ENCODE assay signal across 8 cellular contexts in the genomic region with DNA sequence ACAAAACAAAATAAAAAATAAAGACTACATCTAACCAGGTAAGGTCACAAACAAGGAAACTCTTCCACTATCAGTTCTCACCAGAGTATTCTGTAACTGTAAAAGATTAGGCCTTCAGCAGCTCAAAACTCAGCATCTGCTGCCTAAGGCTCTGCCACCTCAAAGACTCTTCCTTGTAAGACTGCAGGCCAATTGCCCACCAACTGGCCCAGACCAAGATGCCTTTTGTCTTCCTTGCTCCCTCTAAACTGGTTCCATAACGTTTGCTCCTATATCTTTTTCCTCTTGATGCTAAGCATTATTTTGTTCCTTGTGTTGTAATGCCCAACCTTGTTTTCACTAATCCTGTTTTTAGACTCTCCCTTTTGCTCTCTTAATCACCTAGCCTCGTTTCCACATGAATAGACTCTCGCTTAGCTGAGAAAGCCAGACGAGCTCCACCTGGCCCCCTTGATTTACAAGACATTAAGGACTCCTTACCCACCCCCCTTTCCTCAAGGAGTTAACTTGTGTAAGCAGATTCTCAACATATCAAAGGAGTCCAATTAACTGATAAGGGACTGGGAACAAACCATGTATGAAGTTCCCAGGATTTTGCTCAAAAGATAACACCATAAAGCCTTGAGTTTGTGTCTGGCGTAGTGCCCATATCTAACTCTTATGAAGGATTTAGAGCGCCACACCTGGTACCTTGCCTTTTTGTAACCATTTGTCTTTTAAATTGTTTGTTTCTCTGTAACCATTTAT. TPM values are rescaled to one million over a fixed set of nuclear protein-coding genes. Genes with fewer than 3 reads are reported as not detected.
DNase-seq lines count a peak whose midpoint lies in the region; ATAC-seq and TF ChIP-seq lines count a peak whose summit lies in the region.
"Had no signal": no experiment of that assay in that cellular context is flagged by ENCODE, and none has a peak within 500 bp of the region (broad histone marks: within the 10 kb centered on the region; RNA-seq: fewer than 3 reads in every experiment).

No MANE protein-coding gene starts in this region.

- peaks cover 54% of the 10 kb centered on the region for H3K36me3 Mint-ChIP-seq in T-cell

- CTCF ChIA-PET in T-cell (lab: Charles Lee), result no interaction called here
- CTCF ChIA-PET in RWPE1 (lab: Yijun Ruan, JAX), result interaction anchor here (0.6 to 1.0 kb wide), 3 partner anchors 9 to 299 kb away, joined by 3 read pairs; no protein-coding TSS in a partner anchor

- H3K27me3 ChIP-seq in HAP-1 (ENCODE audit: low read depth), result no peaks in the 10 kb centered on the region

- H3K27ac ChIP-seq in RWPE1, result no peak overlapping the region

- no peaks in the 10 kb centered on the region for H3K27me3 Mint-ChIP-seq in T-cell

- TF ChIP-seq CTCF in fibroblast of villous mesenchyme (IDR thresholded peaks at IDR 0.05; ENCODE audit: insufficient read depth, low read depth, low read length), result no peak
- no peak for TF ChIP-seq CTCF in retinal pigment epithelial cell (conservative IDR thresholded peaks at IDR 0.05; ENCODE audit: low read depth, low read length)
- no peak for TF ChIP-seq CTCF in RWPE1 (conservative IDR thresholded peaks at IDR 0.05; ENCODE audit: low read depth)

- H3K9me3 Mint-ChIP-seq in T-cell, result peaks cover 14 to 28% (median 26%) of the 10 kb centered on the region in 3 donors

- POLR2A ChIA-PET in T-cell (lab: Charles Lee), result no interaction called here
- POLR2A ChIA-PET in RWPE1 (lab: Yijun Ruan, JAX; ENCODE audit: low non-redundant PET), result no interaction called here

- ATAC-seq in T-cell (replicated peaks in 1 of 4), result no peak

- peaks cover 16% of the 10 kb centered on the region for H3K4me1 ChIP-seq in HAP-1

- H3K4me3 ChIP-seq in HAP-1, result no peak overlapping the region
- H3K4me3 ChIP-seq in fibroblast of villous mesenchyme (ENCODE audit: low read depth, low read length), result no peak overlapping the region
- peak overlapping the region; percentile 91 for H3K4me3 ChIP-seq in retinal pigment epithelial cell (ENCODE audit: low read length)

- H3K4me3 Mint-ChIP-seq in T-cell, result peak overlapping the region; percentile 82 to 94 (median 89)

- H3K9me3 ChIP-seq in HAP-1, result no peaks in the 10 kb centered on the region; the same call in 1 of the 2 replicates

- 0 out of 2 replicates have a peak, but pooled peaks cover 3% of the 10 kb centered on the region for H3K36me3 ChIP-seq in HAP-1 (replicated peaks)

- H3K27ac Mint-ChIP-seq in T-cell, result no peak overlapping the region

- peaks cover 20 to 29% (median 28%) of the 10 kb centered on the region in 3 donors for H3K4me1 Mint-ChIP-seq in T-cell

- in situ Hi-C loops in HAP-1 (cut with MboI; ENCODE audit: low sequenced_read_pairs), result no loop called here

- DNase-seq in HAP-1 (ENCODE audit: low spot score in 2 of 2) (peak; percentile 79 to 98), T-cell (no peak), fibroblast of villous mesenchyme (ENCODE audit: low read depth) (peak; percentile 76), retinal pigment epithelial cell (ENCODE audit: low read depth) (peak; percentile 79), HPDE6-E6E7 (ENCODE audit: extremely low spot score) (no peak), RWPE1 (ENCODE audit: low spot score) (no peak), glomerular visceral epithelial cell (ENCODE audit: extremely low spot score) (no peak)
- DNase-seq: NCI-H446 treated with DMSO at 0.1 percent for 48 hours had no signal

RNA-seq across cellular contexts. Expression of a gene that starts 1.5 kb away (rescaled TPM):
- total RNA-seq in T-cell (10 to 100 TPM; 22.1 to 38.8 (median 36.2) TPM), fibroblast of villous mesenchyme (7.8 and 9.3 TPM in 2 replicates)

RNA-seq across cellular contexts. Expression of a gene that starts 29.0 kb away (rescaled TPM):
- total RNA-seq in T-cell (10 to 100 TPM; 23.6 to 39.7 (median 36.6) TPM), fibroblast of villous mesenchyme (12.2 and 19.4 TPM in 2 replicates)

RNA-seq across cellular contexts. Expression of a gene that starts 37.7 kb away (rescaled TPM):
- total RNA-seq in T-cell (10 to 100 TPM; 56.6 to 60.5 (median 56.8) TPM), fibroblast of villous mesenchyme (22.2 and 29.8 TPM in 2 replicates)

RNA-seq across cellular contexts. Expression of a gene that starts 47.8 kb away (rescaled TPM):
- total RNA-seq in T-cell (1 to 10 TPM; 2.3 to 9.0 (median 6.3) TPM), fibroblast of villous mesenchyme (3.5 and 5.2 TPM in 2 replicates)

RNA-seq across cellular contexts. Expression of a gene that starts 57.3 kb away (rescaled TPM):
- total RNA-seq in T-cell, result 10 to 100 TPM; 16.5 to 27.7 (median 22.8) TPM
- 25.1 and 28.1 TPM in 2 replicates for total RNA-seq in fibroblast of villous mesenchyme

Comparison
In these comparisons a context has a peak if more than half of its experiments do, and no peak if none do; other contexts are left out.
1. DNase-seq: peak in HAP-1 (2 of 2), fibroblast of villous mesenchyme (single experiment) and retinal pigment epithelial cell (single experiment); none in T-cell (0 of 34), HPDE6-E6E7 (single experiment), RWPE1 (single experiment) and glomerular visceral epithelial cell (single experiment).